9 cellular contexts compared by ENCODE assay signal in genomic region chr4:105191621-105192210, GRCh38. TPM values are rescaled to one million over a fixed set of nuclear protein-coding genes. Genes with fewer than 3 reads are reported as not detected.
DNase-seq lines count a peak whose midpoint lies in the region; ATAC-seq, FAIRE-seq and TF ChIP-seq lines count a peak whose summit lies in the region.
"Had no signal": no experiment of that assay in that cellular context is flagged by ENCODE, and none has a peak within 500 bp of the region (broad histone marks: within the 10 kb centered on the region; RNA-seq: fewer than 3 reads in every experiment).

No MANE protein-coding gene starts in this region.

- no peak overlapping the region for H3K27ac ChIP-seq in keratinocyte (ENCODE audit: control insufficient read depth, insufficient read depth, low read length)
- no peak overlapping the region for H3K27ac ChIP-seq in suprapubic skin
- no peak overlapping the region for H3K27ac ChIP-seq in endodermal cell (ENCODE audit: low read depth, low read length)

- no peak for TF ChIP-seq EP300 in suprapubic skin (IDR thresholded peaks at IDR 0.05)

- peaks cover 86% of the 10 kb centered on the region for H3K4me1 Mint-ChIP-seq in activated T-cell treated with anti-CD3 and anti-CD28 coated beads, Interleukin-2, amount 50 U/mL, for 4 hours (ENCODE audit: low read depth)
- peaks cover 10% of the 10 kb centered on the region for H3K4me1 Mint-ChIP-seq in endodermal cell

- H3K9me3 ChIP-seq in keratinocyte (ENCODE audit: control insufficient read depth, low read depth, low read length), result no peaks in the 10 kb centered on the region
- no peaks in the 10 kb centered on the region for H3K9me3 ChIP-seq in suprapubic skin
- no peaks in the 10 kb centered on the region for H3K9me3 ChIP-seq in endodermal cell (ENCODE audit: control insufficient read depth, low read length)

- no peak overlapping the region for H3K27ac Mint-ChIP-seq in endodermal cell

- no peaks in the 10 kb centered on the region for H3K9me3 Mint-ChIP-seq in activated T-cell treated with anti-CD3 and anti-CD28 coated beads, Interleukin-2, amount 50 U/mL, for 4 hours
- no peaks in the 10 kb centered on the region for H3K9me3 Mint-ChIP-seq in endodermal cell

- no peak overlapping the region for H3K4me2 ChIP-seq in keratinocyte (ENCODE audit: control insufficient read depth, extremely low read depth, insufficient read depth, low read depth, low read length)

- peaks cover 5% of the 10 kb centered on the region for H3K79me2 ChIP-seq in keratinocyte (ENCODE audit: control insufficient read depth, insufficient read depth, low read length)

- peak; percentile 83 to 84 for ATAC-seq in activated T-cell treated with anti-CD3 and anti-CD28 coated beads, Interleukin-2, amount 50 U/mL, for 4 hours
- ATAC-seq in HG02884 (IDR thresholded peaks at IDR 0.05; ENCODE audit: unreplicated experiment), result peak; percentile 59

- no peaks in the 10 kb centered on the region for H3K9me1 ChIP-seq in keratinocyte (ENCODE audit: control insufficient read depth, extremely low read depth, insufficient read depth, low read length)

- H3K27me3 ChIP-seq in keratinocyte (ENCODE audit: control insufficient read depth, extremely low read depth, insufficient read depth, low read length), result no peaks in the 10 kb centered on the region
- no peaks in the 10 kb centered on the region for H3K27me3 ChIP-seq in suprapubic skin
- H3K27me3 ChIP-seq in endodermal cell (ENCODE audit: control insufficient read depth, insufficient read depth, low read length, poor library complexity, severe bottlenecking), result no peaks in the 10 kb centered on the region

- no peaks in the 10 kb centered on the region for H4K20me1 ChIP-seq in keratinocyte (ENCODE audit: control insufficient read depth, extremely low read depth, insufficient read depth, low read length)

- H3K4me3 ChIP-seq in keratinocyte (ENCODE audit: control insufficient read depth in 2 of 3, extremely low read depth in 1 of 3, insufficient read depth in 2 of 3, low read depth in 1 of 3, low read length in 3 of 3) (no peak overlapping the region), suprapubic skin (no peak overlapping the region), endodermal cell (ENCODE audit: low read length) (no peak overlapping the region)

- no peak overlapping the region for H2AFZ ChIP-seq in keratinocyte (ENCODE audit: control insufficient read depth, low read length)

- H3K36me3 ChIP-seq in keratinocyte (ENCODE audit: control insufficient read depth in 2 of 2, extremely low read depth in 1 of 2, insufficient read depth in 2 of 2, low read length in 2 of 2) (peaks cover 3 to 6% of the 10 kb centered on the region in 2 experiments), suprapubic skin (peaks cover 8% of the 10 kb centered on the region), endodermal cell (ENCODE audit: control insufficient read depth, insufficient read depth, low read length) (no peaks in the 10 kb centered on the region)

- peak overlapping the region; percentile 22 for H3K4me3 Mint-ChIP-seq in activated T-cell treated with anti-CD3 and anti-CD28 coated beads, Interleukin-2, amount 50 U/mL, for 4 hours
- H3K4me3 Mint-ChIP-seq in endodermal cell, result no peak overlapping the region

- TF ChIP-seq POLR2A in suprapubic skin (IDR thresholded peaks at IDR 0.05), result no peak

- dilution Hi-C loops in keratinocyte (cut with MboI; ENCODE audit: extremely low pct_ligation_motif_present, low sequenced_read_pairs), result no loop called here

- no peak overlapping the region for H3K9ac ChIP-seq in keratinocyte (ENCODE audit: control insufficient read depth, extremely low read depth, insufficient read depth, low read length)
- H3K9ac ChIP-seq in endodermal cell (ENCODE audit: extremely low read depth, low read length, poor library complexity, severe bottlenecking), result no peak overlapping the region

- WGBS in suprapubic skin, result 40% methylated on average over 3 of the region's 3 CpGs
- WGBS in endodermal cell (ENCODE audit: insufficient coverage in 1 of 2, insufficient read length in 1 of 2), 2 experiments, result 76% methylated on average over 3 of the region's 3 CpGs; no CpG with 5 or more reads in 1 of the 2 experiments

- no peak for TF ChIP-seq CTCF in keratinocyte (optimal IDR thresholded peaks at IDR 0.05 in 1 of 3, IDR thresholded peaks at IDR 0.05 in 1 of 3, conservative IDR thresholded peaks at IDR 0.05 in 1 of 3; ENCODE audit: extremely low read depth in 1 of 3, insufficient read depth in 2 of 3, low read length in 3 of 3)
- TF ChIP-seq CTCF in suprapubic skin (IDR thresholded peaks at IDR 0.05), result no peak
- no peak for TF ChIP-seq CTCF in endodermal cell (conservative IDR thresholded peaks at IDR 0.05)

- H3K36me3 Mint-ChIP-seq in activated T-cell treated with anti-CD3 and anti-CD28 coated beads, Interleukin-2, amount 50 U/mL, for 4 hours (ENCODE audit: insufficient read depth), result peaks cover 55% of the 10 kb centered on the region
- H3K36me3 Mint-ChIP-seq in endodermal cell (ENCODE audit: low read depth), result no peaks in the 10 kb centered on the region

- no peak for FAIRE-seq in RCC 7860 (lab: Jason Lieb, UNC)
- FAIRE-seq in keratinocyte (lab: Jason Lieb, UNC), result peak; percentile 39
- FAIRE-seq: TTC549 had no signal

- DNase-seq in activated T-cell treated with anti-CD3 and anti-CD28 coated beads, Interleukin-2, amount 50 U/mL, for 4 hours, result no peak
- no peak for DNase-seq in activated T-cell treated with anti-CD3 and anti-CD28 coated beads, Interleukin-2, amount 50 U/mL, for 48 hours
- DNase-seq in RCC 7860 (ENCODE audit: low spot score) (peak; percentile 26), keratinocyte (ENCODE audit: low read depth, low spot score) (no peak), suprapubic skin (ENCODE audit: low spot score in 2 of 2) (no peak), SHP77 treated with DMSO at 0.1 percent for 48 hours (lab: John Stamatoyannopoulos, UW) (no peak), endodermal cell (no peak)

- no peaks in the 10 kb centered on the region for H3K27me3 Mint-ChIP-seq in activated T-cell treated with anti-CD3 and anti-CD28 coated beads, Interleukin-2, amount 50 U/mL, for 4 hours (ENCODE audit: low read depth)
- no peaks in the 10 kb centered on the region for H3K27me3 Mint-ChIP-seq in endodermal cell (ENCODE audit: insufficient read depth)

- H3K4me1 ChIP-seq in keratinocyte (ENCODE audit: control insufficient read depth, extremely low read depth, insufficient read depth, low read length), result peaks cover 29% of the 10 kb centered on the region
- H3K4me1 ChIP-seq in suprapubic skin, result peaks cover 37% of the 10 kb centered on the region
- peaks cover 4% of the 10 kb centered on the region for H3K4me1 ChIP-seq in endodermal cell (ENCODE audit: control insufficient read depth, insufficient read depth, low read length)

RNA-seq across cellular contexts. Expression of gene TET2, which starts 45.0 kb away (rescaled TPM):
- total RNA-seq in activated T-cell treated with anti-CD3 and anti-CD28 coated beads, Interleukin-2, amount 50 U/mL, for 4 hours, result 10 to 100 TPM; 30.0 to 38.3 (median 35.7) TPM
- 6.6 to 9.6 TPM (median 7.8 TPM) in 3 replicates for polyA plus RNA-seq in keratinocyte
- polyA plus RNA-seq in keratinocyte (2011; ENCODE audit: low read depth), result 4.6 TPM
- 3.1 and 5.9 TPM in 2 replicates for polyA plus RNA-seq in keratinocyte (2011; cell fraction: cytosol; rRNA removed)
- polyA plus RNA-seq in keratinocyte (2011; cell fraction: nucleus; rRNA removed), result 12.5 and 16.4 TPM in 2 replicates
- 4.7 and 7.1 TPM in 2 replicates for polyA plus RNA-seq in keratinocyte (2012; ENCODE audit: low replicate concordance)
- 16.3 to 45.5 TPM (median 24.2 TPM) in 3 replicates for polyA minus RNA-seq in keratinocyte
- 7.3 TPM for polyA minus RNA-seq in keratinocyte (2011; cell fraction: cytosol; rRNA and poly(A)+ RNA removed)
- polyA minus RNA-seq in keratinocyte (2011; cell fraction: nucleus; rRNA and poly(A)+ RNA removed), result 31.7 and 60.4 TPM in 2 replicates
- total RNA-seq in suprapubic skin, result 10 to 100 TPM; 31.9 to 69.0 (median 39.5) TPM
- 10 to 100 TPM; 12.0 to 15.5 TPM for total RNA-seq in endodermal cell
- polyA plus RNA-seq in endodermal cell (2013, experiment 1 of 2), result 11.6 TPM
- 12.5 TPM for polyA plus RNA-seq in endodermal cell (2013, experiment 2 of 2)
